In genomic region chr3:196942226-196942914, GRCh38 we compare ENCODE assay signal across 8 cellular contexts. TPM values are rescaled to one million over a fixed set of nuclear protein-coding genes. Genes with fewer than 3 reads are reported as not detected.
DNase-seq lines count a peak whose midpoint lies in the region; ATAC-seq and TF ChIP-seq lines count a peak whose summit lies in the region.

Gene NCBP2, minus strand, starts transcription at chr3:196942528. Its CDS starts 25 bp downstream, at chr3:196942503.

- H3K27ac Mint-ChIP-seq in activated CD4-positive, alpha-beta T cell treated with anti-CD3 and anti-CD28 coated beads, Interleukin-2, amount 10 ng/mL, durations not matched to agents 7 days and 5 days = peak within 1 kb of the TSS; percentile 96

- peak within 1 kb of the TSS; percentile 95 for H3K27ac ChIP-seq in C4-2B

- peak; percentile 84 for ATAC-seq in GM19328 (IDR thresholded peaks at IDR 0.05; ENCODE audit: unreplicated experiment)
- peak; percentile 93 for ATAC-seq in HG03520 (IDR thresholded peaks at IDR 0.05; ENCODE audit: unreplicated experiment)
- peak; percentile 94 for ATAC-seq in left lobe of liver

- POLR2A ChIA-PET in activated CD4-positive, alpha-beta T cell treated with anti-CD3 and anti-CD28 coated beads, Interleukin-2, amount 10 ng/mL, durations not matched to agents 7 days and 5 days (lab: Charles Lee) = interaction anchor here (0.6 kb wide), 1 partner anchor 8 kb away, joined by 3 read pairs; no protein-coding TSS in a partner anchor

- H3K36me3 Mint-ChIP-seq in activated CD4-positive, alpha-beta T cell treated with anti-CD3 and anti-CD28 coated beads, Interleukin-2, amount 10 ng/mL, durations not matched to agents 7 days and 5 days (ENCODE audit: low read depth) = peaks cover 33% of the 10 kb centered on the region

- H3K9me3 Mint-ChIP-seq in activated CD4-positive, alpha-beta T cell treated with anti-CD3 and anti-CD28 coated beads, Interleukin-2, amount 10 ng/mL, durations not matched to agents 7 days and 5 days = no peaks in the 10 kb centered on the region

- no peaks in the 10 kb centered on the region for H3K27me3 Mint-ChIP-seq in activated CD4-positive, alpha-beta T cell treated with anti-CD3 and anti-CD28 coated beads, Interleukin-2, amount 10 ng/mL, durations not matched to agents 7 days and 5 days

- CTCF ChIA-PET in activated CD4-positive, alpha-beta T cell treated with anti-CD3 and anti-CD28 coated beads, Interleukin-2, amount 10 ng/mL, durations not matched to agents 7 days and 5 days (lab: Charles Lee) = interaction anchor here (0.5 to 3.0 kb wide), 28 partner anchors 8 to 896 kb away, joined by 3 to 15 read pairs (median 4); partner anchors contain the start of genes PAK2, PIGZ and SENP5

- DNase-seq in NCI-H526 treated with DMSO at 0.1 percent for 48 hours (lab: John Stamatoyannopoulos, UW) = peak; percentile 90
- peak; percentile 100 for DNase-seq in activated CD4-positive, alpha-beta T cell treated with anti-CD3 and anti-CD28 coated beads, Interleukin-2, amount 10 ng/mL, durations not matched to agents 7 days and 5 days
- peak; percentile 85 for DNase-seq in cortex of kidney (lab: John Stamatoyannopoulos, UW)
- DNase-seq in left lobe of liver (ENCODE audit: low spot score) = peak; percentile 99
- DNase-seq in stimulated activated CD4-positive, alpha-beta T cell treated with anti-CD3 and anti-CD28 coated beads, Interleukin-2, amount 100 ng/mL, for 4 hours (ENCODE audit: low read depth) = peak; percentile 99

- peaks cover 47% of the 10 kb centered on the region for H3K4me1 Mint-ChIP-seq in activated CD4-positive, alpha-beta T cell treated with anti-CD3 and anti-CD28 coated beads, Interleukin-2, amount 10 ng/mL, durations not matched to agents 7 days and 5 days

- TF ChIP-seq CTCF in C4-2B (conservative IDR thresholded peaks at IDR 0.05) = peak; percentile 91

- peak within 1 kb of the TSS; percentile 94 for H3K4me3 Mint-ChIP-seq in activated CD4-positive, alpha-beta T cell treated with anti-CD3 and anti-CD28 coated beads, Interleukin-2, amount 10 ng/mL, durations not matched to agents 7 days and 5 days

RNA-seq across cellular contexts. Expression of gene NCBP2, which starts in this region (rescaled TPM):
- 10 to 100 TPM; 53.4 to 57.1 TPM for total RNA-seq in activated CD4-positive, alpha-beta T cell treated with anti-CD3 and anti-CD28 coated beads, Interleukin-2, amount 10 ng/mL, durations not matched to agents 7 days and 5 days
- total RNA-seq in left lobe of liver = 16.0 TPM

Comparison
In these comparisons a context has a peak if more than half of its experiments do, and no peak if none do; other contexts are left out.
1. Peak in every context shown above with its lines: DNase-seq, ATAC-seq and H3K27ac ChIP-seq.